ENCODE assay signal across 28 cellular contexts in genomic region chr3:39727415-39727814, GRCh38.
DNase-seq lines count a peak whose midpoint lies in the region; TF ChIP-seq lines count a peak whose summit lies in the region.
"Had no signal": no experiment of that assay in that cellular context is flagged by ENCODE, and none has a peak within 500 bp of the region (broad histone marks: within the 10 kb centered on the region; RNA-seq: fewer than 3 reads in every experiment).

No MANE protein-coding gene starts in this region.

- BruUV-seq in MCF 10A (replicated peaks; lab: Mats Ljungman, UMichigan), result no TSS peak
- no TSS peak for BruUV-seq in mammary epithelial cell (replicated peaks; lab: Mats Ljungman, UMichigan)

- H3K36me3 Mint-ChIP-seq in MCF 10A (ENCODE audit: insufficient read depth, unreplicated experiment), result no peaks in the 10 kb centered on the region
- no peaks in the 10 kb centered on the region for H3K36me3 Mint-ChIP-seq in neural progenitor cell
- no peaks in the 10 kb centered on the region for H3K36me3 Mint-ChIP-seq in progenitor cell of endocrine pancreas (ENCODE audit: insufficient read depth)
- H3K36me3 Mint-ChIP-seq in activated T-helper 1 cell treated with anti-CD3 and anti-CD28 coated beads, Interleukin-12 subunit alpha, Interleukin-12 subunit beta, Interleukin-2, Interleukin-4 antibody, amounts not matched to agents 30 ng/mL and 10 ng/mL and 1 ng/mL, durations not matched to agents 14 hours and 24 hours and 36 hours (ENCODE audit: low read depth), result no peaks in the 10 kb centered on the region
- H3K36me3 Mint-ChIP-seq: brain, immature natural killer cell had no signal

- no peak overlapping the region for H3K4me3 Mint-ChIP-seq in MCF 10A (ENCODE audit: unreplicated experiment)
- H3K4me3 Mint-ChIP-seq in neural progenitor cell, result no peak overlapping the region
- no peak overlapping the region for H3K4me3 Mint-ChIP-seq in progenitor cell of endocrine pancreas (ENCODE audit: low read depth)
- H3K4me3 Mint-ChIP-seq in activated T-helper 1 cell treated with anti-CD3 and anti-CD28 coated beads, Interleukin-12 subunit alpha, Interleukin-12 subunit beta, Interleukin-2, Interleukin-4 antibody, amounts not matched to agents 30 ng/mL and 10 ng/mL and 1 ng/mL, durations not matched to agents 14 hours and 24 hours and 36 hours, result no peak overlapping the region
- H3K4me3 Mint-ChIP-seq: activated T-cell treated with anti-CD3 and anti-CD28 coated beads, Interleukin-2, amount 50 U/mL, for 4 hours; brain; CD4-positive, alpha-beta T cell; immature natural killer cell; neural crest cell had no signal

- intact Hi-C loops in MCF 10A (cut with micrococcal nuclease) (no loop called here), mammary epithelial cell (cut with micrococcal nuclease) (loop anchor here (5.0 kb wide), 1 partner anchor 185 kb away; no protein-coding TSS in a partner anchor)
- intact Hi-C loops in activated T-helper 1 cell treated with anti-CD3 and anti-CD28 coated beads, Interleukin-12 subunit alpha, Interleukin-12 subunit beta, Interleukin-2, Interleukin-4 antibody, amounts not matched to agents 30 ng/mL and 10 ng/mL and 1 ng/mL, durations not matched to agents 14 hours and 24 hours and 36 hours (cut with micrococcal nuclease), result no loop called here

- no peak overlapping the region for H3K4me3 ChIP-seq in mammary epithelial cell (replicated peaks in 1 of 3; ENCODE audit: insufficient read depth in 1 of 3, low read depth in 2 of 3, low read length in 3 of 3)
- no peak overlapping the region for H3K4me3 ChIP-seq in epithelial cell of esophagus (ENCODE audit: low read length)
- no peak overlapping the region for H3K4me3 ChIP-seq in neural progenitor cell
- H3K4me3 ChIP-seq: HAP-1, pancreas, stomach, uterus had no signal

- H3K27ac ChIP-seq in mammary epithelial cell (ENCODE audit: insufficient read depth, low read depth, low read length) (no peak overlapping the region), neural progenitor cell (no peak overlapping the region)
- H3K27ac ChIP-seq: HL-60, pancreas, stomach, uterus had no signal

- dilution Hi-C loops in mammary epithelial cell (cut with HindIII; ENCODE audit: low sequenced_read_pairs), result no loop called here

- H3K27ac Mint-ChIP-seq in MCF 10A (ENCODE audit: low read depth, unreplicated experiment) (no peak overlapping the region), neural progenitor cell (no peak overlapping the region), progenitor cell of endocrine pancreas (no peak overlapping the region)
- H3K27ac Mint-ChIP-seq in activated T-helper 1 cell treated with anti-CD3 and anti-CD28 coated beads, Interleukin-12 subunit alpha, Interleukin-12 subunit beta, Interleukin-2, Interleukin-4 antibody, amounts not matched to agents 30 ng/mL and 10 ng/mL and 1 ng/mL, durations not matched to agents 14 hours and 24 hours and 36 hours, result no peak overlapping the region
- H3K27ac Mint-ChIP-seq: brain; CD4-positive, alpha-beta T cell; immature natural killer cell had no signal

- no peak for TF ChIP-seq CTCF in MCF 10A (IDR thresholded peaks at IDR 0.05; ENCODE audit: unreplicated experiment)
- peak in 1 of 2 donors; percentile 20 for TF ChIP-seq CTCF in mammary epithelial cell (conservative IDR thresholded peaks at IDR 0.05 in 1 of 2, IDR thresholded peaks at IDR 0.05 in 1 of 2; ENCODE audit: extremely low read depth in 1 of 2, insufficient read depth in 1 of 2, low read depth in 1 of 2, low read length in 2 of 2)
- peak; percentile 3 for TF ChIP-seq CTCF in epithelial cell of esophagus (IDR thresholded peaks at IDR 0.05; ENCODE audit: insufficient read depth, low read depth, low read length, missing control alignments)
- peak; percentile 46 for TF ChIP-seq CTCF in neural progenitor cell (IDR thresholded peaks at IDR 0.05)
- TF ChIP-seq CTCF in progenitor cell of endocrine pancreas (IDR thresholded peaks at IDR 0.05; ENCODE audit: unreplicated experiment), result no peak

- H3K27me3 ChIP-seq in mammary epithelial cell (ENCODE audit: insufficient read depth, low read length) (no peaks in the 10 kb centered on the region), neural progenitor cell (no peaks in the 10 kb centered on the region)
- H3K27me3 ChIP-seq: pancreas, stomach, uterus had no signal

- 52% methylated on average over 3 of the region's 3 CpGs for WGBS in mammary epithelial cell (ENCODE audit: low coverage, missing lambda C conversion rate)

- H3K27me3 Mint-ChIP-seq in MCF 10A (ENCODE audit: insufficient read depth, unreplicated experiment) (no peaks in the 10 kb centered on the region), neural progenitor cell (ENCODE audit: insufficient read depth, low read depth) (no peaks in the 10 kb centered on the region), progenitor cell of endocrine pancreas (peaks cover 22% of the 10 kb centered on the region)
- no peaks in the 10 kb centered on the region for H3K27me3 Mint-ChIP-seq in activated T-helper 1 cell treated with anti-CD3 and anti-CD28 coated beads, Interleukin-12 subunit alpha, Interleukin-12 subunit beta, Interleukin-2, Interleukin-4 antibody, amounts not matched to agents 30 ng/mL and 10 ng/mL and 1 ng/mL, durations not matched to agents 14 hours and 24 hours and 36 hours (ENCODE audit: insufficient read depth)
- H3K27me3 Mint-ChIP-seq: CD4-positive, alpha-beta T cell had no signal

- no peak overlapping the region for H2AFZ ChIP-seq in mammary epithelial cell (ENCODE audit: low read depth, low read length)
- H2AFZ ChIP-seq in neural progenitor cell (replicated peaks), result no peak overlapping the region

- DNase-seq in MCF 10A (ENCODE audit: unreplicated experiment), result peak; percentile 9
- DNase-seq in mammary epithelial cell, result no peak
- DNase-seq in SK-MEL-5 (ENCODE audit: low read depth, low spot score), result peak; percentile 23
- no peak for DNase-seq in epithelial cell of esophagus (ENCODE audit: low read depth)
- DNase-seq in neural progenitor cell (ENCODE audit: low spot score), result peak; percentile 46
- DNase-seq in progenitor cell of endocrine pancreas (ENCODE audit: low spot score, unreplicated experiment), result no peak
- DNase-seq in activated T-helper 1 cell treated with anti-CD3 and anti-CD28 coated beads, Interleukin-12 subunit alpha, Interleukin-12 subunit beta, Interleukin-2, Interleukin-4 antibody, amounts not matched to agents 30 ng/mL and 10 ng/mL and 1 ng/mL, durations not matched to agents 14 hours and 24 hours and 36 hours (ENCODE audit: low spot score), result no peak
- no peak for DNase-seq in NCI-H774 (lab: John Stamatoyannopoulos, UW)
- DNase-seq: activated naive CD4-positive, alpha-beta T cell treated with Interleukin-2 at 50 U/mL for 16 hours; activated T-cell treated with anti-CD3 and anti-CD28 coated beads, Interleukin-2, amount 50 U/mL, for 4 hours; AML-193; CD4-positive, alpha-beta T cell; cerebellar nuclear complex; hippocampal formation; immature natural killer cell; Karpas-422; MV-4-11; NCI-H146; NCI-H748 treated with DMSO at 0.1 percent for 48 hours; pancreas; stimulated activated CD4-positive, alpha-beta T cell treated with anti-CD3 and anti-CD28 coated beads, Interleukin-1b, Interleukin-23, amount 100 ng/mL, for 48 hours; stomach; T-helper 1 cell; uterus had no signal

- no peaks in the 10 kb centered on the region for H3K4me1 Mint-ChIP-seq in MCF 10A (ENCODE audit: insufficient read depth, unreplicated experiment)
- no peaks in the 10 kb centered on the region for H3K4me1 Mint-ChIP-seq in neural progenitor cell
- H3K4me1 Mint-ChIP-seq in progenitor cell of endocrine pancreas (ENCODE audit: low read depth), result no peaks in the 10 kb centered on the region
- no peaks in the 10 kb centered on the region for H3K4me1 Mint-ChIP-seq in activated T-helper 1 cell treated with anti-CD3 and anti-CD28 coated beads, Interleukin-12 subunit alpha, Interleukin-12 subunit beta, Interleukin-2, Interleukin-4 antibody, amounts not matched to agents 30 ng/mL and 10 ng/mL and 1 ng/mL, durations not matched to agents 14 hours and 24 hours and 36 hours (ENCODE audit: low read depth)
- H3K4me1 Mint-ChIP-seq: brain, immature natural killer cell, neural crest cell had no signal

- POLR2A ChIA-PET in MCF 10A (lab: Yijun Ruan, JAX), result no interaction called here

- H3F3A ChIP-seq in neural progenitor cell (ENCODE audit: low read depth), result no peaks in the 10 kb centered on the region

- H3K36me3 ChIP-seq in mammary epithelial cell (ENCODE audit: insufficient read depth, low read length) (no peaks in the 10 kb centered on the region), neural progenitor cell (no peaks in the 10 kb centered on the region)
- H3K36me3 ChIP-seq: HAP-1, pancreas, stomach, uterus had no signal

- no peaks in the 10 kb centered on the region for H4K20me1 ChIP-seq in mammary epithelial cell (ENCODE audit: insufficient read depth, low read length)
- H4K20me1 ChIP-seq in neural progenitor cell (ENCODE audit: low read depth), result no peaks in the 10 kb centered on the region

- H3K79me2 ChIP-seq in mammary epithelial cell (ENCODE audit: insufficient read depth, low read length), result no peaks in the 10 kb centered on the region
- H3K79me2 ChIP-seq in neural progenitor cell (ENCODE audit: low read depth), result no peaks in the 10 kb centered on the region

- H3K9ac ChIP-seq in mammary epithelial cell (ENCODE audit: insufficient read depth, low read length), result no peak overlapping the region
- H3K9ac ChIP-seq in neural progenitor cell, result no peak overlapping the region

- CTCF ChIA-PET in MCF 10A (lab: Yijun Ruan, JAX) (interaction anchor here (0.5 to 6.2 kb wide), 3 partner anchors 51 to 593 kb away, joined by 3 to 54 read pairs (median 4); no protein-coding TSS in a partner anchor), mammary epithelial cell (lab: Charles Lee; ENCODE audit: low non-redundant PET) (no interaction called here)

- H3K4me1 ChIP-seq in mammary epithelial cell (ENCODE audit: insufficient read depth, low read length) (no peaks in the 10 kb centered on the region), neural progenitor cell (no peaks in the 10 kb centered on the region)
- H3K4me1 ChIP-seq: HAP-1, pancreas, stomach, uterus had no signal

- H3K9me3 Mint-ChIP-seq in MCF 10A (ENCODE audit: unreplicated experiment), result no peaks in the 10 kb centered on the region
- H3K9me3 Mint-ChIP-seq in neural progenitor cell, result no peaks in the 10 kb centered on the region
- peaks cover 3% of the 10 kb centered on the region for H3K9me3 Mint-ChIP-seq in progenitor cell of endocrine pancreas (ENCODE audit: low read depth)
- H3K9me3 Mint-ChIP-seq in activated T-helper 1 cell treated with anti-CD3 and anti-CD28 coated beads, Interleukin-12 subunit alpha, Interleukin-12 subunit beta, Interleukin-2, Interleukin-4 antibody, amounts not matched to agents 30 ng/mL and 10 ng/mL and 1 ng/mL, durations not matched to agents 14 hours and 24 hours and 36 hours, result no peaks in the 10 kb centered on the region
- H3K9me3 Mint-ChIP-seq: activated T-cell treated with anti-CD3 and anti-CD28 coated beads, Interleukin-2, amount 50 U/mL, for 4 hours; CD4-positive, alpha-beta T cell had no signal

- in situ Hi-C loops in mammary epithelial cell (cut with MboI; ENCODE audit: low sequenced_read_pairs in 2 of 2) (no loop called here), SK-MEL-5 (cut with HindIII; ENCODE audit: low pct_unique_long_range_greater_than_20kb, low sequenced_read_pairs) (no loop called here)

- H3K4me2 ChIP-seq in mammary epithelial cell (ENCODE audit: insufficient read depth, low read depth, low read length), result no peak overlapping the region
- no peak overlapping the region for H3K4me2 ChIP-seq in neural progenitor cell

- no peaks in the 10 kb centered on the region for H3K9me3 ChIP-seq in mammary epithelial cell (replicated peaks; ENCODE audit: insufficient read depth, low read length)
- no peaks in the 10 kb centered on the region for H3K9me3 ChIP-seq in neural progenitor cell (ENCODE audit: low read depth)
- H3K9me3 ChIP-seq: HAP-1, pancreas, stomach, uterus had no signal

Comparison
In these comparisons a context has a peak if more than half of its experiments do, and no peak if none do; other contexts are left out.
1. DNase-seq: peak in MCF 10A (single experiment), SK-MEL-5 (single experiment) and neural progenitor cell (single experiment); none in mammary epithelial cell (single experiment), epithelial cell of esophagus (single experiment), progenitor cell of endocrine pancreas (single experiment), activated T-helper 1 cell treated with anti-CD3 and anti-CD28 coated beads, Interleukin-12 subunit alpha, Interleukin-12 subunit beta, Interleukin-2, Interleukin-4 antibody, amounts not matched to agents 30 ng/mL and 10 ng/mL and 1 ng/mL, durations not matched to agents 14 hours and 24 hours and 36 hours (single experiment) and NCI-H774 (single experiment).
2. CTCF ChIP-seq: peak in epithelial cell of esophagus (single experiment) and neural progenitor cell (single experiment); none in MCF 10A (single experiment) and progenitor cell of endocrine pancreas (single experiment).